Comparison of ENCODE assay signal across 9 cellular contexts in the genomic region with DNA sequence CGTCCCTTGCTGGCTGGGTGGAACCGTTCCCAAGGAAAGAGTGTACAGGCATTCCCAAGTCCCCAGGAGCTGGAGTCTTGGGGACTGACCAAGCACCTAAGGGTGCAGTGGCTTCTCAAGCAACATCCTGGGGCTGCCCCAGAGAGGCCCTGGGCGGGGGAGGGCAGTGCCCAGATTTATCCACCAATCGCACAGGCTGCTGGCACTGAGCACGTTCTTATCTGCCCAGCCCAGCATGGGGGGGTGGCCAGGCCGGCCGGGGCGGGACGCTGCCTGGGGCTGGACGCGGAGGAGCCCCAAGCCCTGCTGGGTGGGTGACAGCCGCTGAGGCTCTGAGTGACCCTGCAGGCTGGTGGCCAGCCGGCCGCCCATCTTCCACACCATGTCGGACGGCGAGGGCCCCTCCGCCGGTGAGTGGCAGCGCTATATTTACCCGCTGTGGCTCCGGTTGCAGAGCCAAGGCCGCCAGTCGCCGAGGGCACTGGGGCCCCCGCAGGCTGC. TPM values are rescaled to one million over a fixed set of nuclear protein-coding genes. Genes with fewer than 3 reads are reported as not detected.
DNase-seq lines count a peak whose midpoint lies in the region; ATAC-seq and TF ChIP-seq lines count a peak whose summit lies in the region.
"Had no signal": no experiment of that assay in that cellular context is flagged by ENCODE, and none has a peak within 500 bp of the region (broad histone marks: within the 10 kb centered on the region; RNA-seq: fewer than 3 reads in every experiment).

No MANE protein-coding gene starts in this region.

- TF ChIP-seq CTCF in AG10803 (conservative IDR thresholded peaks at IDR 0.05; ENCODE audit: low read length) (no peak), fibroblast of the aortic adventitia (IDR thresholded peaks at IDR 0.05; ENCODE audit: insufficient read depth, low read length) (no peak), ovary (IDR thresholded peaks at IDR 0.05) (no peak), WTC11 (IDR thresholded peaks at IDR 0.05) (no peak)

- DNase-seq in AG10803 (ENCODE audit: low read depth) (peak; percentile 11), fibroblast of the aortic adventitia (ENCODE audit: low read depth) (peak; percentile 49), ovary (peak in 1 of 5 donors; percentile 34), NCI-H1694 treated with DMSO at 0.1 percent for 48 hours (lab: John Stamatoyannopoulos, UW) (no peak), WTC11 (ENCODE audit: low spot score) (no peak), NCI-H82 (lab: John Stamatoyannopoulos, UW) (no peak)
- DNase-seq: endodermal cell had no signal

- no peaks in the 10 kb centered on the region for H3K36me3 Mint-ChIP-seq in WTC11

- ATAC-seq in SK-N-SH treated with all-trans-retinoic acid at 6 μM for 48 hours, result peak; percentile 70
- no peak for ATAC-seq in GM21717 (IDR thresholded peaks at IDR 0.05; ENCODE audit: unreplicated experiment)
- no peak for ATAC-seq in WTC11

- H3K36me3 ChIP-seq in ovary, result no peaks in the 10 kb centered on the region

- H3K4me1 Mint-ChIP-seq in WTC11, result no peaks in the 10 kb centered on the region
- H3K4me1 Mint-ChIP-seq: endodermal cell had no signal

- intact Hi-C loops in ovary (cut with DNase I), result no loop called here

- POLR2A ChIA-PET in WTC11 (lab: Charles Lee), result no interaction called here

- no peak overlapping the region for H3K27ac Mint-ChIP-seq in WTC11
- H3K27ac Mint-ChIP-seq: endodermal cell had no signal

- no peaks in the 10 kb centered on the region for H3K9me3 ChIP-seq in ovary

- H3K9me3 Mint-ChIP-seq in WTC11, result no peaks in the 10 kb centered on the region
- H3K9me3 Mint-ChIP-seq: endodermal cell had no signal

- H3K4me3 ChIP-seq in AG10803 (ENCODE audit: low read length) (no peak overlapping the region), fibroblast of the aortic adventitia (ENCODE audit: low read depth, low read length) (peak overlapping the region; percentile 64), ovary (peak overlapping the region; percentile 42)

- H3K27me3 ChIP-seq in ovary, result no peaks in the 10 kb centered on the region

- peaks cover 7% of the 10 kb centered on the region for H3K4me1 ChIP-seq in ovary (ENCODE audit: insufficient read depth)

- no peak overlapping the region for H3K4me3 Mint-ChIP-seq in WTC11
- H3K4me3 Mint-ChIP-seq: endodermal cell had no signal

- 2 to 5% (median 4%) methylated on average over 4 to 26 of the region's 26 CpGs for WGBS in ovary, 3 donors

- CTCF ChIA-PET in WTC11 (lab: Charles Lee), result interaction anchor here (1.3 kb wide), 1 partner anchor 8 kb away, joined by 3 read pairs; no protein-coding TSS in a partner anchor

- H3K27me3 Mint-ChIP-seq in WTC11 (ENCODE audit: low read depth), result no peaks in the 10 kb centered on the region

- H3K27ac ChIP-seq in ovary, result peak overlapping the region in 1 of 2 donors; percentile 13

- TF ChIP-seq EP300 in ovary (IDR thresholded peaks at IDR 0.05), result no peak

- no peak for TF ChIP-seq POLR2A in ovary (IDR thresholded peaks at IDR 0.05)

TF ChIP-seq in SK-N-SH treated with all-trans-retinoic acid at 6 μM for 48 hours, 23 proteins besides CTCF, POLR2A, EP300 and RAD21 (continues in another document):
- TF ChIP-seq TCF4 (CRISPR knock-in tag; IDR thresholded peaks at IDR 0.05; ENCODE audit: borderline replicate concordance) (no peak), CSDC2 (CRISPR knock-in tag; IDR thresholded peaks at IDR 0.05) (no peak), GLIS3 (CRISPR knock-in tag; IDR thresholded peaks at IDR 0.05) (no peak), OSR1 (CRISPR knock-in tag; IDR thresholded peaks at IDR 0.05) (no peak), ARNTL (CRISPR knock-in tag; IDR thresholded peaks at IDR 0.05; ENCODE audit: borderline replicate concordance, low read depth) (no peak)
- TF ChIP-seq, protein P1, sequence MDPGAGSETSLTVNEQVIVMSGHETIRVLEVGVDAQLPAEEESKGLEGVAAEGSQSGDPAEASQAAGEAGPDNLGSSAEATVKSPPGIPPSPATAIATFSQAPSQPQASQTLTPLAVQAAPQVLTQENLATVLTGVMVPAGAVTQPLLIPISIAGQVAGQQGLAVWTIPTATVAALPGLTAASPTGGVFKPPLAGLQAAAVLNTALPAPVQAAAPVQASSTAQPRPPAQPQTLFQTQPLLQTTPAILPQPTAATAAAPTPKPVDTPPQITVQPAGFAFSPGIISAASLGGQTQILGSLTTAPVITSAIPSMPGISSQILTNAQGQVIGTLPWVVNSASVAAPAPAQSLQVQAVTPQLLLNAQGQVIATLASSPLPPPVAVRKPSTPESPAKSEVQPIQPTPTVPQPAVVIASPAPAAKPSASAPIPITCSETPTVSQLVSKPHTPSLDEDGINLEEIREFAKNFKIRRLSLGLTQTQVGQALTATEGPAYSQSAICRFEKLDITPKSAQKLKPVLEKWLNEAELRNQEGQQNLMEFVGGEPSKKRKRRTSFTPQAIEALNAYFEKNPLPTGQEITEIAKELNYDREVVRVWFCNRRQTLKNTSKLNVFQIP (CRISPR knock-in tag; IDR thresholded peaks at IDR 0.05; ENCODE audit: borderline replicate concordance, low read depth), result no peak
- TF ChIP-seq, protein P2, sequence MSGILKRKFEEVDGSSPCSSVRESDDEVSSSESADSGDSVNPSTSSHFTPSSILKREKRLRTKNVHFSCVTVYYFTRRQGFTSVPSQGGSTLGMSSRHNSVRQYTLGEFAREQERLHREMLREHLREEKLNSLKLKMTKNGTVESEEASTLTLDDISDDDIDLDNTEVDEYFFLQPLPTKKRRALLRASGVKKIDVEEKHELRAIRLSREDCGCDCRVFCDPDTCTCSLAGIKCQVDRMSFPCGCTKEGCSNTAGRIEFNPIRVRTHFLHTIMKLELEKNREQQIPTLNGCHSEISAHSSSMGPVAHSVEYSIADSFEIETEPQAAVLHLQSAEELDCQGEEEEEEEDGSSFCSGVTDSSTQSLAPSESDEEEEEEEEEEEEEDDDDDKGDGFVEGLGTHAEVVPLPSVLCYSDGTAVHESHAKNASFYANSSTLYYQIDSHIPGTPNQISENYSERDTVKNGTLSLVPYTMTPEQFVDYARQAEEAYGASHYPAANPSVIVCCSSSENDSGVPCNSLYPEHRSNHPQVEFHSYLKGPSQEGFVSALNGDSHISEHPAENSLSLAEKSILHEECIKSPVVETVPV (CRISPR knock-in tag; IDR thresholded peaks at IDR 0.05), result no peak

TF ChIP-seq in WTC11, 78 proteins besides CTCF, POLR2A, EP300 and RAD21:
- TF ChIP-seq, protein P3, sequence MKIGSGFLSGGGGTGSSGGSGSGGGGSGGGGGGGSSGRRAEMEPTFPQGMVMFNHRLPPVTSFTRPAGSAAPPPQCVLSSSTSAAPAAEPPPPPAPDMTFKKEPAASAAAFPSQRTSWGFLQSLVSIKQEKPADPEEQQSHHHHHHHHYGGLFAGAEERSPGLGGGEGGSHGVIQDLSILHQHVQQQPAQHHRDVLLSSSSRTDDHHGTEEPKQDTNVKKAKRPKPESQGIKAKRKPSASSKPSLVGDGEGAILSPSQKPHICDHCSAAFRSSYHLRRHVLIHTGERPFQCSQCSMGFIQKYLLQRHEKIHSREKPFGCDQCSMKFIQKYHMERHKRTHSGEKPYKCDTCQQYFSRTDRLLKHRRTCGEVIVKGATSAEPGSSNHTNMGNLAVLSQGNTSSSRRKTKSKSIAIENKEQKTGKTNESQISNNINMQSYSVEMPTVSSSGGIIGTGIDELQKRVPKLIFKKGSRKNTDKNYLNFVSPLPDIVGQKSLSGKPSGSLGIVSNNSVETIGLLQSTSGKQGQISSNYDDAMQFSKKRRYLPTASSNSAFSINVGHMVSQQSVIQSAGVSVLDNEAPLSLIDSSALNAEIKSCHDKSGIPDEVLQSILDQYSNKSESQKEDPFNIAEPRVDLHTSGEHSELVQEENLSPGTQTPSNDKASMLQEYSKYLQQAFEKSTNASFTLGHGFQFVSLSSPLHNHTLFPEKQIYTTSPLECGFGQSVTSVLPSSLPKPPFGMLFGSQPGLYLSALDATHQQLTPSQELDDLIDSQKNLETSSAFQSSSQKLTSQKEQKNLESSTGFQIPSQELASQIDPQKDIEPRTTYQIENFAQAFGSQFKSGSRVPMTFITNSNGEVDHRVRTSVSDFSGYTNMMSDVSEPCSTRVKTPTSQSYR (CRISPR knock-in tag; IDR thresholded peaks at IDR 0.05), result no peak
- TF ChIP-seq OVOL2 (CRISPR knock-in tag; IDR thresholded peaks at IDR 0.05; ENCODE audit: borderline replicate concordance) (no peak), MXD4 (CRISPR knock-in tag; IDR thresholded peaks at IDR 0.05; ENCODE audit: borderline replicate concordance) (no peak), PREB (CRISPR knock-in tag; IDR thresholded peaks at IDR 0.05; ENCODE audit: borderline replicate concordance) (no peak), KAT7 (CRISPR knock-in tag; IDR thresholded peaks at IDR 0.05; ENCODE audit: borderline replicate concordance) (no peak), E2F5 (CRISPR knock-in tag; IDR thresholded peaks at IDR 0.05) (no peak), FOXP1 (CRISPR knock-in tag; IDR thresholded peaks at IDR 0.05; ENCODE audit: borderline replicate concordance) (no peak)
TF ChIP-seq in WTC11: peak in this region for 0.

RNA-seq across cellular contexts. Expression of gene CYP46A1, which starts 53.4 kb away (rescaled TPM):
- total RNA-seq in fibroblast of the aortic adventitia (ENCODE audit: low replicate concordance) (0.36 and 0.49 TPM in 2 replicates), ovary (1 to 10 TPM in 5 of 7 donors, under 1 TPM in 2; 0.48 to 4.9 (median 1.9) TPM), WTC11 (2021) (0.57 to 0.77 TPM (median 0.73 TPM) in 3 replicates)
- 1 to 10 TPM; 1.2 TPM for polyA plus RNA-seq in ovary

RNA-seq across cellular contexts. Expression of gene EML1, which starts 55.7 kb away (rescaled TPM):
- 80.3 and 163 TPM in 2 replicates for total RNA-seq in fibroblast of the aortic adventitia (ENCODE audit: low replicate concordance)
- total RNA-seq in ovary, result 10 to 100 TPM in 3 of 7 donors, 1 to 10 TPM in 4; 4.4 to 22.3 (median 9.8) TPM
- 10 to 100 TPM in 1 of 2 donors, 1 to 10 TPM in 1; 4.4 to 19.5 TPM for polyA plus RNA-seq in ovary
- total RNA-seq in WTC11 (2021), result 10.9 to 16.1 TPM (median 11.4 TPM) in 3 replicates

Comparison
In these comparisons a context has a peak if more than half of its experiments do, and no peak if none do; other contexts are left out.
1. DNase-seq: peak in AG10803 (single experiment) and fibroblast of the aortic adventitia (single experiment); none in NCI-H1694 treated with DMSO at 0.1 percent for 48 hours (single experiment), WTC11 (single experiment) and NCI-H82 (single experiment).